ENCODE assay signal across 1 cellular context in the genomic region with DNA sequence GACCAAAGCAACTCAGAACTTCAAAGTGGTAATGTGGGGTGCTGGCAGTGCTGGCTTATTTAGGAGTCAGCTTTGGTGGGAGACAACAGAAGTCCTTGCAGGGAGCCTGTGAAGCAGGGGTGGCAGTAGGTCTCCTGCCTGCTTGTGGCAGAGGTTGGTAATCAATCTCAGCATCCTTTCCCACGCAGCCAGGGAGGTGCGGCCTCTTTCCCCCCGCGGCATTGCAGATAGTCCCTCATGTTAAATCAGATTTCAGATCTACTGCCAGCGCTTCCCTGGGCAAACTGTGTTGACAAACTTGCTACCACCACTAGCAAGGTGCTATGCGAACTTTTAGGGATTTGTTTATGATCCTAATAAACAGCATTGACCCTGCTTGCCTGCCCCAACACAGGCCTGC.
TF ChIP-seq lines count a peak whose summit lies in the region.

No MANE protein-coding gene starts in this region.

TF ChIP-seq in SK-N-SH treated with all-trans-retinoic acid at 6 μM for 48 hours, 23 proteins besides CTCF, POLR2A, EP300 and RAD21 (continued from another document):
- TF ChIP-seq, protein P1, sequence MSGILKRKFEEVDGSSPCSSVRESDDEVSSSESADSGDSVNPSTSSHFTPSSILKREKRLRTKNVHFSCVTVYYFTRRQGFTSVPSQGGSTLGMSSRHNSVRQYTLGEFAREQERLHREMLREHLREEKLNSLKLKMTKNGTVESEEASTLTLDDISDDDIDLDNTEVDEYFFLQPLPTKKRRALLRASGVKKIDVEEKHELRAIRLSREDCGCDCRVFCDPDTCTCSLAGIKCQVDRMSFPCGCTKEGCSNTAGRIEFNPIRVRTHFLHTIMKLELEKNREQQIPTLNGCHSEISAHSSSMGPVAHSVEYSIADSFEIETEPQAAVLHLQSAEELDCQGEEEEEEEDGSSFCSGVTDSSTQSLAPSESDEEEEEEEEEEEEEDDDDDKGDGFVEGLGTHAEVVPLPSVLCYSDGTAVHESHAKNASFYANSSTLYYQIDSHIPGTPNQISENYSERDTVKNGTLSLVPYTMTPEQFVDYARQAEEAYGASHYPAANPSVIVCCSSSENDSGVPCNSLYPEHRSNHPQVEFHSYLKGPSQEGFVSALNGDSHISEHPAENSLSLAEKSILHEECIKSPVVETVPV (CRISPR knock-in tag; IDR thresholded peaks at IDR 0.05) = no peak
- TF ChIP-seq, protein P2, sequence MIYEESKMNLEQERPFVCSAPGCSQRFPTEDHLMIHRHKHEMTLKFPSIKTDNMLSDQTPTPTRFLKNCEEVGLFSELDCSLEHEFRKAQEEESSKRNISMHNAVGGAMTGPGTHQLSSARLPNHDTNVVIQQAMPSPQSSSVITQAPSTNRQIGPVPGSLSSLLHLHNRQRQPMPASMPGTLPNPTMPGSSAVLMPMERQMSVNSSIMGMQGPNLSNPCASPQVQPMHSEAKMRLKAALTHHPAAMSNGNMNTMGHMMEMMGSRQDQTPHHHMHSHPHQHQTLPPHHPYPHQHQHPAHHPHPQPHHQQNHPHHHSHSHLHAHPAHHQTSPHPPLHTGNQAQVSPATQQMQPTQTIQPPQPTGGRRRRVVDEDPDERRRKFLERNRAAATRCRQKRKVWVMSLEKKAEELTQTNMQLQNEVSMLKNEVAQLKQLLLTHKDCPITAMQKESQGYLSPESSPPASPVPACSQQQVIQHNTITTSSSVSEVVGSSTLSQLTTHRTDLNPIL (CRISPR knock-in tag; IDR thresholded peaks at IDR 0.05; ENCODE audit: low read depth) = no peak
- TF ChIP-seq ISL1 (CRISPR knock-in tag; IDR thresholded peaks at IDR 0.05) = no peak
- no peak for TF ChIP-seq RARB (CRISPR knock-in tag; IDR thresholded peaks at IDR 0.05)
- TF ChIP-seq, protein P3, sequence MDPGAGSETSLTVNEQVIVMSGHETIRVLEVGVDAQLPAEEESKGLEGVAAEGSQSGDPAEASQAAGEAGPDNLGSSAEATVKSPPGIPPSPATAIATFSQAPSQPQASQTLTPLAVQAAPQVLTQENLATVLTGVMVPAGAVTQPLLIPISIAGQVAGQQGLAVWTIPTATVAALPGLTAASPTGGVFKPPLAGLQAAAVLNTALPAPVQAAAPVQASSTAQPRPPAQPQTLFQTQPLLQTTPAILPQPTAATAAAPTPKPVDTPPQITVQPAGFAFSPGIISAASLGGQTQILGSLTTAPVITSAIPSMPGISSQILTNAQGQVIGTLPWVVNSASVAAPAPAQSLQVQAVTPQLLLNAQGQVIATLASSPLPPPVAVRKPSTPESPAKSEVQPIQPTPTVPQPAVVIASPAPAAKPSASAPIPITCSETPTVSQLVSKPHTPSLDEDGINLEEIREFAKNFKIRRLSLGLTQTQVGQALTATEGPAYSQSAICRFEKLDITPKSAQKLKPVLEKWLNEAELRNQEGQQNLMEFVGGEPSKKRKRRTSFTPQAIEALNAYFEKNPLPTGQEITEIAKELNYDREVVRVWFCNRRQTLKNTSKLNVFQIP (CRISPR knock-in tag; IDR thresholded peaks at IDR 0.05; ENCODE audit: borderline replicate concordance, low read depth) = no peak
- TF ChIP-seq TCF4 (CRISPR knock-in tag; IDR thresholded peaks at IDR 0.05; ENCODE audit: borderline replicate concordance) = no peak
- no peak for TF ChIP-seq CSDC2 (CRISPR knock-in tag; IDR thresholded peaks at IDR 0.05)
- TF ChIP-seq OSR1 (CRISPR knock-in tag; IDR thresholded peaks at IDR 0.05) = no peak
- no peak for TF ChIP-seq ZFP30 (CRISPR knock-in tag; IDR thresholded peaks at IDR 0.05)
- no peak for TF ChIP-seq SNAI2 (CRISPR knock-in tag; IDR thresholded peaks at IDR 0.05)
- TF ChIP-seq ZNF565 (CRISPR knock-in tag; conservative IDR thresholded peaks at IDR 0.05; ENCODE audit: low read depth) = no peak
